ENCODE assay signal across 14 cellular contexts in genomic region chr7:134460000-134460399, GRCh38. TPM values are rescaled to one million over a fixed set of nuclear protein-coding genes. Genes with fewer than 3 reads are reported as not detected.
DNase-seq lines count a peak whose midpoint lies in the region; TF ChIP-seq lines count a peak whose summit lies in the region.
"Had no signal": no experiment of that assay in that cellular context is flagged by ENCODE, and none has a peak within 500 bp of the region (broad histone marks: within the 10 kb centered on the region; RNA-seq: fewer than 3 reads in every experiment).

No MANE protein-coding gene starts in this region.

- H3K27ac Mint-ChIP-seq in activated CD4-positive, alpha-beta memory T cell treated with anti-CD3 and anti-CD28 coated beads, Interleukin-2, amount 10 ng/mL, durations not matched to agents 7 days and 5 days: no peak overlapping the region
- H3K27ac Mint-ChIP-seq in activated CD4-positive, alpha-beta memory T cell treated with anti-CD3 and anti-CD28 coated beads for 36 hours: no peak overlapping the region
- H3K27ac Mint-ChIP-seq: endodermal cell had no signal

- H2AFZ ChIP-seq in smooth muscle cell (ENCODE audit: low read depth): peak overlapping the region; percentile 15

- no peaks in the 10 kb centered on the region for H3K36me3 ChIP-seq in smooth muscle cell (ENCODE audit: low read depth)
- H3K36me3 ChIP-seq: uterus had no signal

- H4K20me1 ChIP-seq in smooth muscle cell (ENCODE audit: low read depth): no peaks in the 10 kb centered on the region

- no peak overlapping the region for H3K9ac ChIP-seq in smooth muscle cell (ENCODE audit: low read depth)

- POLR2A ChIA-PET in activated CD4-positive, alpha-beta memory T cell treated with anti-CD3 and anti-CD28 coated beads, Interleukin-2, amount 10 ng/mL, durations not matched to agents 7 days and 5 days (lab: Charles Lee): interaction anchor here (1.0 to 1.3 kb wide), 2 partner anchors 28 to 1203 kb away, joined by 3 read pairs; partner anchors contain the start of gene STMP1
- POLR2A ChIA-PET in activated CD4-positive, alpha-beta memory T cell treated with anti-CD3 and anti-CD28 coated beads for 36 hours (lab: Charles Lee): no interaction called here

- CTCF ChIA-PET in activated CD4-positive, alpha-beta memory T cell treated with anti-CD3 and anti-CD28 coated beads, Interleukin-2, amount 10 ng/mL, durations not matched to agents 7 days and 5 days (lab: Charles Lee): interaction anchor here (0.6 to 2.6 kb wide), 4 partner anchors 14 to 175 kb away, joined by 3 to 12 read pairs (median 6); no protein-coding TSS in a partner anchor
- CTCF ChIA-PET in activated CD4-positive, alpha-beta memory T cell treated with anti-CD3 and anti-CD28 coated beads for 36 hours (lab: Charles Lee): interaction anchor here (0.9 to 4.2 kb wide), 4 partner anchors 16 to 89 kb away, joined by 3 to 25 read pairs (median 12); partner anchors contain the start of gene AKR1B15

- H3K27ac ChIP-seq in smooth muscle cell (ENCODE audit: low read depth): no peak overlapping the region

- H3K27me3 Mint-ChIP-seq in activated CD4-positive, alpha-beta memory T cell treated with anti-CD3 and anti-CD28 coated beads, Interleukin-2, amount 10 ng/mL, durations not matched to agents 7 days and 5 days: peaks cover 2% of the 10 kb centered on the region
- H3K27me3 Mint-ChIP-seq in activated CD4-positive, alpha-beta memory T cell treated with anti-CD3 and anti-CD28 coated beads for 36 hours: no peaks in the 10 kb centered on the region

- TF ChIP-seq CTCF in choroid plexus epithelial cell (conservative IDR thresholded peaks at IDR 0.05; ENCODE audit: low read depth, low read length): no peak
- no peak for TF ChIP-seq CTCF in smooth muscle cell (IDR thresholded peaks at IDR 0.05; ENCODE audit: borderline replicate concordance, insufficient read depth, poor library complexity, severe bottlenecking)

- 74% methylated on average over 2 of the region's 2 CpGs for WGBS in smooth muscle cell (ENCODE audit: low lambda C conversion rate)

- peaks cover 34% of the 10 kb centered on the region for H3K4me1 Mint-ChIP-seq in activated CD4-positive, alpha-beta memory T cell treated with anti-CD3 and anti-CD28 coated beads, Interleukin-2, amount 10 ng/mL, durations not matched to agents 7 days and 5 days
- peaks cover 31% of the 10 kb centered on the region for H3K4me1 Mint-ChIP-seq in activated CD4-positive, alpha-beta memory T cell treated with anti-CD3 and anti-CD28 coated beads for 36 hours (ENCODE audit: low read depth)

- H3K4me2 ChIP-seq in smooth muscle cell: no peak overlapping the region

- peaks cover 7% of the 10 kb centered on the region for H3K9me3 Mint-ChIP-seq in activated CD4-positive, alpha-beta memory T cell treated with anti-CD3 and anti-CD28 coated beads, Interleukin-2, amount 10 ng/mL, durations not matched to agents 7 days and 5 days
- peaks cover 9% of the 10 kb centered on the region for H3K9me3 Mint-ChIP-seq in activated CD4-positive, alpha-beta memory T cell treated with anti-CD3 and anti-CD28 coated beads for 36 hours

- DNase-seq in activated CD4-positive, alpha-beta memory T cell treated with anti-CD3 and anti-CD28 coated beads, Interleukin-2, amount 10 ng/mL, durations not matched to agents 7 days and 5 days: no peak
- DNase-seq in activated CD4-positive, alpha-beta memory T cell treated with anti-CD3 and anti-CD28 coated beads for 36 hours: no peak
- peak; percentile 14 for DNase-seq in NCI-H524 treated with DMSO at 0.1 percent for 48 hours (lab: John Stamatoyannopoulos, UW)
- DNase-seq in choroid plexus epithelial cell (ENCODE audit: low read depth): peak; percentile 59
- no peak for DNase-seq in smooth muscle cell (lab: John Stamatoyannopoulos, UW; ENCODE audit: unreplicated experiment)
- DNase-seq in posterior vena cava (ENCODE audit: low spot score): no peak
- no peak for DNase-seq in COLO668 (lab: John Stamatoyannopoulos, UW; ENCODE audit: unreplicated experiment)
- no peak for DNase-seq in stimulated activated CD4-positive, alpha-beta T cell treated with anti-CD3 and anti-CD28 coated beads, Interleukin-2, amount 100 ng/mL, for 48 hours
- DNase-seq: activated CD8-positive, alpha-beta memory T cell treated with anti-CD3 and anti-CD28 coated beads, Interleukin-2, amount 50 U/mL, for 4 hours; endodermal cell; GF-D8; RPMI8226; uterus had no signal

- no peaks in the 10 kb centered on the region for H3K4me1 ChIP-seq in smooth muscle cell (ENCODE audit: low read depth)

- H3K9me3 ChIP-seq in smooth muscle cell (replicated peaks; ENCODE audit: low read depth): peaks cover 5% of the 10 kb centered on the region
- H3K9me3 ChIP-seq: uterus had no signal

- peak overlapping the region; percentile 17 for H3K4me3 Mint-ChIP-seq in activated CD4-positive, alpha-beta memory T cell treated with anti-CD3 and anti-CD28 coated beads, Interleukin-2, amount 10 ng/mL, durations not matched to agents 7 days and 5 days
- H3K4me3 Mint-ChIP-seq in activated CD4-positive, alpha-beta memory T cell treated with anti-CD3 and anti-CD28 coated beads for 36 hours: no peak overlapping the region

- intact Hi-C loops in activated CD4-positive, alpha-beta memory T cell treated with anti-CD3 and anti-CD28 coated beads for 36 hours (cut with micrococcal nuclease): loop anchor here (1.0 to 10.0 kb wide), 10 partner anchors 28 to 1205 kb away; partner anchors contain the start of genes AGBL3, BPGM, EXOC4 and TMEM140
- intact Hi-C loops in posterior vena cava (cut with DNase I): loop anchor here in 1 of 2 donors (10.0 kb wide), 1 partner anchor 135 kb away; no protein-coding TSS in a partner anchor

- H3K4me3 ChIP-seq in choroid plexus epithelial cell (ENCODE audit: low read depth, low read length) (no peak overlapping the region), smooth muscle cell (no peak overlapping the region)
- H3K4me3 ChIP-seq: K562 had no signal

- no peaks in the 10 kb centered on the region for H3F3A ChIP-seq in smooth muscle cell (ENCODE audit: low read depth)

- no peaks in the 10 kb centered on the region for H3K27me3 ChIP-seq in smooth muscle cell (ENCODE audit: low read depth)
- H3K27me3 ChIP-seq: uterus had no signal

- peaks cover 10% of the 10 kb centered on the region for H3K36me3 Mint-ChIP-seq in activated CD4-positive, alpha-beta memory T cell treated with anti-CD3 and anti-CD28 coated beads, Interleukin-2, amount 10 ng/mL, durations not matched to agents 7 days and 5 days (ENCODE audit: low read depth)
- H3K36me3 Mint-ChIP-seq in activated CD4-positive, alpha-beta memory T cell treated with anti-CD3 and anti-CD28 coated beads for 36 hours: peaks cover 9% of the 10 kb centered on the region

- peaks cover 17% of the 10 kb centered on the region for H3K79me2 ChIP-seq in smooth muscle cell (ENCODE audit: low read depth)

RNA-seq across cellular contexts. Expression of gene AKR1B1, which starts 1.1 kb away (rescaled TPM):
- total RNA-seq in activated CD4-positive, alpha-beta memory T cell treated with anti-CD3 and anti-CD28 coated beads, Interleukin-2, amount 10 ng/mL, durations not matched to agents 7 days and 5 days: 10 to 100 TPM; 89.5 to 89.9 TPM
- total RNA-seq in activated CD4-positive, alpha-beta memory T cell treated with anti-CD3 and anti-CD28 coated beads for 36 hours: 100 to 1,000 TPM in 1 of 2 experiments, 10 to 100 TPM in 1; 97.8 to 102 TPM
- total RNA-seq in smooth muscle cell (58.6 and 75.7 TPM in 2 replicates), posterior vena cava (10 to 100 TPM; 53.7 to 67.0 TPM)
- 122 and 127 TPM in 2 replicates for polyA plus RNA-seq in smooth muscle cell

Comparison
In these comparisons a context has a peak if more than half of its experiments do, and no peak if none do; other contexts are left out.
1. DNase-seq: peak in NCI-H524 treated with DMSO at 0.1 percent for 48 hours (single experiment) and choroid plexus epithelial cell (single experiment); none in activated CD4-positive, alpha-beta memory T cell treated with anti-CD3 and anti-CD28 coated beads, Interleukin-2, amount 10 ng/mL, durations not matched to agents 7 days and 5 days (single experiment), activated CD4-positive, alpha-beta memory T cell treated with anti-CD3 and anti-CD28 coated beads for 36 hours (single experiment), smooth muscle cell (single experiment), posterior vena cava (single experiment), COLO668 (single experiment) and stimulated activated CD4-positive, alpha-beta T cell treated with anti-CD3 and anti-CD28 coated beads, Interleukin-2, amount 100 ng/mL, for 48 hours (0 of 2).